In the genomic region with DNA sequence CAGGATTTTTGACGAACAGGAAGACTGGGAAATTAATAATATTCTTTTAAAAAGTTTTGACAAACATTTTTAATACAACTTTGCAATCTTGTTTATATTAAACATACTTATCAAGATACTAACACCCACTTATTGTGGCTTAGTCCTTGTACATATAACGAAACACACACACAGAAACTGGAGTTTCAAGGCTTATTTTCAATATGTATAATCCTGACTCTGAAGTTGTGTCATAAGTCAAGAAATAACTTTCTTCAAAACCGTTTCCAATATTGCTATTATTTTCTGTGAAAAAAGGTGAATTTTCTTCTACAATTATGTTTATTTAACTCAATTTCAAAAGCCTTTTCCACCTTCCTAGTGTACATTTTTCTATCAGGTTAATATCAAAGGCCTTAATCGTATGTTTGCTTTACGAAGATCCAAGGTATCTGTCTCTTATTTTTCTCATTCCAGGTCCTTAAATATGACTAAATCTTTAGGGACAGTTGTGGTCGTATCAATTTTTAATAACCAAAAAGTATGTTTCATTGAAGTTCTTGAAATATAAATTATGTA, we compare ENCODE assay signal across 10 cellular contexts. TPM values are rescaled to one million over a fixed set of nuclear protein-coding genes. Genes with fewer than 3 reads are reported as not detected.
DNase-seq lines count a peak whose midpoint lies in the region; ATAC-seq, FAIRE-seq and TF ChIP-seq lines count a peak whose summit lies in the region.
"Had no signal": no experiment of that assay in that cellular context is flagged by ENCODE, and none has a peak within 500 bp of the region (broad histone marks: within the 10 kb centered on the region; RNA-seq: fewer than 3 reads in every experiment).

No MANE protein-coding gene starts in this region.

- in situ Hi-C loops in HepG2 (cut with HindIII; ENCODE audit: extremely low pct_ligation_motif_present, low pct_unique_long_range_greater_than_20kb): loop anchor here (10.0 kb wide), 1 partner anchor 63 kb away; no protein-coding TSS in a partner anchor

- no peak for ATAC-seq in HepG2
- no peak for ATAC-seq in right lobe of liver
- ATAC-seq in HG02642 (IDR thresholded peaks at IDR 0.05; ENCODE audit: poor library complexity, unreplicated experiment): no peak
- ATAC-seq: left lobe of liver had no signal

- H3K9me3 ChIP-seq in HepG2 (ENCODE audit: low read length): no peaks in the 10 kb centered on the region
- H3K9me3 ChIP-seq in right lobe of liver: no peaks in the 10 kb centered on the region

- POLR2A ChIA-PET in HepG2 (lab: Yijun Ruan, JAX): no interaction called here

- intact Hi-C loops in HepG2 (cut with micrococcal nuclease; ENCODE audit: unreplicated experiment) (no loop called here), right lobe of liver (cut with DNase I) (no loop called here)

- H4K20me1 ChIP-seq in HepG2 (ENCODE audit: insufficient read depth, low read length): no peaks in the 10 kb centered on the region

- H3K4me3 ChIP-seq in HepG2 (replicated peaks in 1 of 3; ENCODE audit: insufficient read depth in 1 of 3, low read depth in 2 of 3, low read length in 3 of 3) (peak overlapping the region in 2 of 3 experiments; percentile 91 to 98; a peak in 3 of 6 replicates), right lobe of liver (no peak overlapping the region), fibroblast of villous mesenchyme (ENCODE audit: low read depth, low read length) (peak overlapping the region; percentile 94)

- TF ChIP-seq CTCF in HepG2 (CRISPR knock-in tag; IDR thresholded peaks at IDR 0.05) (no peak), right lobe of liver (IDR thresholded peaks at IDR 0.05) (no peak), fibroblast of villous mesenchyme (IDR thresholded peaks at IDR 0.05; ENCODE audit: insufficient read depth, low read depth, low read length) (no peak)

- H3K36me3 ChIP-seq in HepG2 (replicated peaks in 1 of 2; ENCODE audit: control insufficient read depth in 1 of 2, insufficient read depth in 2 of 2, low read length in 2 of 2) (peaks cover 0 to 4% of the 10 kb centered on the region in 2 experiments; a peak in 2 of 5 replicates), right lobe of liver (no peaks in the 10 kb centered on the region)

- DNase-seq in HepG2 (ENCODE audit: low spot score) (no peak), right lobe of liver (no peak), OCI-M1 (lab: John Stamatoyannopoulos, UW) (peak; percentile 58), fibroblast of villous mesenchyme (ENCODE audit: low read depth) (no peak), epidermal melanocyte (ENCODE audit: insufficient read length, low spot score) (no peak), SK-N-DZ (ENCODE audit: low spot score) (no peak)
- no peak for DNase-seq in effector CD4-positive, alpha-beta T cell
- DNase-seq: activated CD8-positive, alpha-beta memory T cell treated with anti-CD3 and anti-CD28 coated beads, Interleukin-2, amount 50 U/mL, for 48 hours had no signal

- WGBS in HepG2 (ENCODE audit: low lambda C conversion rate): 48% methylated on average over 6 of the region's 6 CpGs
- 64% methylated on average over 6 of the region's 6 CpGs for WGBS in right lobe of liver (ENCODE audit: insufficient coverage, low coverage, low lambda C conversion rate, missing lambda C conversion rate)

- TF ChIP-seq RAD21 in HepG2 (CRISPR knock-in tag; IDR thresholded peaks at IDR 0.05): no peak

- H3K27ac ChIP-seq in HepG2 (ENCODE audit: extremely low read length, insufficient read depth, low read length): no peak overlapping the region
- H3K27ac ChIP-seq in right lobe of liver: no peak overlapping the region

- TF ChIP-seq EP300 in HepG2 (IDR thresholded peaks at IDR 0.05; ENCODE audit: low read depth in 2 of 2, low read length in 2 of 2) (no peak), HepG2 (CRISPR knock-in tag; IDR thresholded peaks at IDR 0.05; ENCODE audit: borderline replicate concordance) (no peak)

- peak overlapping the region; percentile 68 for H3K4me2 ChIP-seq in HepG2 (ENCODE audit: low read depth, low read length)

- TF ChIP-seq POLR2A in HepG2 (IDR thresholded peaks at IDR 0.05; ENCODE audit: insufficient read depth in 1 of 2, low read depth in 2 of 2, low read length in 2 of 2) (no peak), right lobe of liver (IDR thresholded peaks at IDR 0.05) (no peak)

- H3K27me3 ChIP-seq in HepG2 (ENCODE audit: control insufficient read depth in 1 of 2, insufficient read depth in 2 of 2, low read length in 2 of 2) (no peaks in the 10 kb centered on the region; a peak in 1 of 5 replicates), right lobe of liver (no peaks in the 10 kb centered on the region)

- peaks cover 23% of the 10 kb centered on the region for H3K4me1 ChIP-seq in HepG2 (ENCODE audit: insufficient read depth, low read length)
- peaks cover 2 to 14% (median 4%) of the 10 kb centered on the region in 4 donors for H3K4me1 ChIP-seq in right lobe of liver

- no peak overlapping the region for H2AFZ ChIP-seq in HepG2 (ENCODE audit: low read length)

- no TSS peak for BruUV-seq in HepG2 (replicated peaks; lab: Mats Ljungman, UMichigan)

- H3K79me2 ChIP-seq in HepG2 (ENCODE audit: insufficient read depth, low read length): peaks cover 33% of the 10 kb centered on the region

- H3K9ac ChIP-seq in HepG2 (ENCODE audit: insufficient read depth, low read depth, low read length): peak overlapping the region; percentile 93

- FAIRE-seq in HepG2 (lab: Jason Lieb, UNC): no peak

- CTCF ChIA-PET in HepG2 (lab: Yijun Ruan, JAX; ENCODE audit: low intra/inter-chr PET ratio, low total read pairs): no interaction called here

RNA-seq across cellular contexts. Expression of gene CDKN2C, which starts 1.8 kb away (rescaled TPM):
- 13.7 and 14.0 TPM in 2 replicates for total RNA-seq in HepG2 (2016; rRNA removed; fragmentation: Illumina TruSeq; extraction: Trizol)
- total RNA-seq in HepG2 (2016; cell fraction: cytosol; rRNA removed; fragmentation: Illumina TruSeq; extraction: Trizol; ENCODE audit: low read depth): 4.5 and 4.8 TPM in 2 replicates
- 12.6 and 14.5 TPM in 2 replicates for total RNA-seq in HepG2 (2016; cell fraction: insoluble cytoplasmic fraction; rRNA removed; fragmentation: Illumina TruSeq; extraction: Trizol)
- total RNA-seq in HepG2 (2016; cell fraction: membrane; rRNA removed; fragmentation: Illumina TruSeq; extraction: Trizol): 8.9 and 9.6 TPM in 2 replicates
- total RNA-seq in HepG2 (2016; cell fraction: nucleus; rRNA removed; fragmentation: Illumina TruSeq; extraction: Trizol): 8.9 and 10.3 TPM in 2 replicates
- polyA plus RNA-seq in HepG2 (2011; rRNA removed): 5.1 and 7.8 TPM in 2 replicates
- 7.3 and 7.5 TPM in 2 replicates for polyA plus RNA-seq in HepG2 (2011; cell fraction: cytosol; rRNA removed)
- 2.3 and 4.0 TPM in 2 replicates for polyA plus RNA-seq in HepG2 (2011; cell fraction: nucleus; rRNA removed)
- 4.7 and 10.1 TPM in 2 replicates for polyA plus RNA-seq in HepG2 (2012)
- 3.9 and 4.1 TPM in 2 replicates for polyA plus RNA-seq in HepG2 (2016; cell fraction: cytosol; fragmentation: Illumina TruSeq; extraction: Trizol; ENCODE audit: low read depth)
- 21.4 and 22.7 TPM in 2 replicates for polyA plus RNA-seq in HepG2 (2016; cell fraction: insoluble cytoplasmic fraction; fragmentation: Illumina TruSeq; extraction: Trizol; ENCODE audit: low read depth)
- 9.0 and 9.1 TPM in 2 replicates for polyA plus RNA-seq in HepG2 (2016; cell fraction: membrane; fragmentation: Illumina TruSeq; extraction: Trizol; ENCODE audit: low read depth)
- polyA plus RNA-seq in HepG2 (2016; cell fraction: nucleus; fragmentation: Illumina TruSeq; extraction: Trizol; ENCODE audit: insufficient read depth, low read depth): 13.7 and 14.7 TPM in 2 replicates
- 5.8 and 52.1 TPM in 2 replicates for polyA minus RNA-seq in HepG2 (2011; rRNA and poly(A)+ RNA removed; ENCODE audit: low replicate concordance)
- 4.9 and 5.0 TPM in 2 replicates for polyA minus RNA-seq in HepG2 (2011; cell fraction: cytosol; rRNA and poly(A)+ RNA removed)
- polyA minus RNA-seq in HepG2 (2011; cell fraction: nucleus; rRNA and poly(A)+ RNA removed): 3.1 and 7.9 TPM in 2 replicates
- total RNA-seq in right lobe of liver: 1 to 10 TPM; 1.2 to 6.7 (median 3.1) TPM
- 18.0 and 19.0 TPM in 2 replicates for total RNA-seq in fibroblast of villous mesenchyme
- 64.1 and 65.1 TPM in 2 replicates for polyA plus RNA-seq in SK-N-DZ (2014; cell fraction: cytosol; rRNA removed)
- polyA plus RNA-seq in SK-N-DZ (2014; cell fraction: nucleus; rRNA removed): 36.5 and 43.2 TPM in 2 replicates

RNA-seq across cellular contexts. Expression of gene FAF1, which starts 11.8 kb away (rescaled TPM):
- total RNA-seq in HepG2 (2016; rRNA removed; fragmentation: Illumina TruSeq; extraction: Trizol) (63.3 and 82.8 TPM in 2 replicates), right lobe of liver (10 to 100 TPM; 24.1 to 32.4 (median 31.6) TPM), fibroblast of villous mesenchyme (41.2 and 55.7 TPM in 2 replicates)
- total RNA-seq in HepG2 (2016; cell fraction: cytosol; rRNA removed; fragmentation: Illumina TruSeq; extraction: Trizol; ENCODE audit: low read depth): 40.5 and 48.6 TPM in 2 replicates
- total RNA-seq in HepG2 (2016; cell fraction: insoluble cytoplasmic fraction; rRNA removed; fragmentation: Illumina TruSeq; extraction: Trizol): 63.0 and 76.3 TPM in 2 replicates
- 58.2 and 67.7 TPM in 2 replicates for total RNA-seq in HepG2 (2016; cell fraction: membrane; rRNA removed; fragmentation: Illumina TruSeq; extraction: Trizol)
- 57.2 and 61.7 TPM in 2 replicates for total RNA-seq in HepG2 (2016; cell fraction: nucleus; rRNA removed; fragmentation: Illumina TruSeq; extraction: Trizol)
- 15.6 and 19.4 TPM in 2 replicates for polyA plus RNA-seq in HepG2 (2011; rRNA removed)
- polyA plus RNA-seq in HepG2 (2011; cell fraction: cytosol; rRNA removed): 8.4 and 15.7 TPM in 2 replicates
- 5.8 and 7.7 TPM in 2 replicates for polyA plus RNA-seq in HepG2 (2011; cell fraction: nucleus; rRNA removed)
- polyA plus RNA-seq in HepG2 (2012): 38.8 and 46.7 TPM in 2 replicates
- 21.2 and 29.2 TPM in 2 replicates for polyA plus RNA-seq in HepG2 (2016; cell fraction: cytosol; fragmentation: Illumina TruSeq; extraction: Trizol; ENCODE audit: low read depth)
- 72.2 and 73.8 TPM in 2 replicates for polyA plus RNA-seq in HepG2 (2016; cell fraction: insoluble cytoplasmic fraction; fragmentation: Illumina TruSeq; extraction: Trizol; ENCODE audit: low read depth)
- 36.3 and 46.3 TPM in 2 replicates for polyA plus RNA-seq in HepG2 (2016; cell fraction: membrane; fragmentation: Illumina TruSeq; extraction: Trizol; ENCODE audit: low read depth)
- polyA plus RNA-seq in HepG2 (2016; cell fraction: nucleus; fragmentation: Illumina TruSeq; extraction: Trizol; ENCODE audit: insufficient read depth, low read depth): 32.7 and 33.6 TPM in 2 replicates
- polyA minus RNA-seq in HepG2 (2011; rRNA and poly(A)+ RNA removed; ENCODE audit: low replicate concordance): 14.1 and 57.5 TPM in 2 replicates
- polyA minus RNA-seq in HepG2 (2011; cell fraction: cytosol; rRNA and poly(A)+ RNA removed): 29.2 and 31.0 TPM in 2 replicates
- polyA minus RNA-seq in HepG2 (2011; cell fraction: nucleus; rRNA and poly(A)+ RNA removed): 53.7 and 80.9 TPM in 2 replicates
- polyA plus RNA-seq in SK-N-DZ (2014; cell fraction: cytosol; rRNA removed): 59.5 and 84.5 TPM in 2 replicates
- polyA plus RNA-seq in SK-N-DZ (2014; cell fraction: nucleus; rRNA removed): 38.0 and 39.2 TPM in 2 replicates

Comparison
In these comparisons a context has a peak if more than half of its experiments do, and no peak if none do; other contexts are left out.
1. H3K4me3 ChIP-seq: peak in HepG2 (2 of 3) and fibroblast of villous mesenchyme (single experiment); none in right lobe of liver (0 of 3).